ENCODE assay signal across 1 cellular context in the genomic region with DNA sequence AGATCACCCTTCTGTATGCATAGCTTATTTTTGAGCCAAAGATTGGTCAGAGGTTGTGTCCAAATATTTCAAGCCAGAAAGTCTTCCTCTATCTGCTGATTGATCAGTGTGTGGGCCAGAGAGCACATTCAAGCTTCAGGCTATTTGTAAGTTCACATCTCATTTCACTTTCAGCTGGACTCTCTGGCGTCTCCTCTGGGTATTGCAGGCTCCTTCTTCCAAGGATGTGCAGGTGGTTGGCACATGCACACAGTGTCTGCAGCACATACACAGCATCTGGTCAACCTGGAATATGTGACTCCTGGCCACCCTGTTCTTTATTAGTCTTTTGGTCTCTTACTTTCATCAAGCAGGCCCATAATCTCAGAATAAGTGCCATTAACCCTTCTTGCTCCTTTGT.
TF ChIP-seq lines count a peak whose summit lies in the region.

No MANE protein-coding gene starts in this region.

TF ChIP-seq in WTC11, 78 proteins besides CTCF, POLR2A, EP300 and RAD21 (continued from another document):
- TF ChIP-seq, protein P1, sequence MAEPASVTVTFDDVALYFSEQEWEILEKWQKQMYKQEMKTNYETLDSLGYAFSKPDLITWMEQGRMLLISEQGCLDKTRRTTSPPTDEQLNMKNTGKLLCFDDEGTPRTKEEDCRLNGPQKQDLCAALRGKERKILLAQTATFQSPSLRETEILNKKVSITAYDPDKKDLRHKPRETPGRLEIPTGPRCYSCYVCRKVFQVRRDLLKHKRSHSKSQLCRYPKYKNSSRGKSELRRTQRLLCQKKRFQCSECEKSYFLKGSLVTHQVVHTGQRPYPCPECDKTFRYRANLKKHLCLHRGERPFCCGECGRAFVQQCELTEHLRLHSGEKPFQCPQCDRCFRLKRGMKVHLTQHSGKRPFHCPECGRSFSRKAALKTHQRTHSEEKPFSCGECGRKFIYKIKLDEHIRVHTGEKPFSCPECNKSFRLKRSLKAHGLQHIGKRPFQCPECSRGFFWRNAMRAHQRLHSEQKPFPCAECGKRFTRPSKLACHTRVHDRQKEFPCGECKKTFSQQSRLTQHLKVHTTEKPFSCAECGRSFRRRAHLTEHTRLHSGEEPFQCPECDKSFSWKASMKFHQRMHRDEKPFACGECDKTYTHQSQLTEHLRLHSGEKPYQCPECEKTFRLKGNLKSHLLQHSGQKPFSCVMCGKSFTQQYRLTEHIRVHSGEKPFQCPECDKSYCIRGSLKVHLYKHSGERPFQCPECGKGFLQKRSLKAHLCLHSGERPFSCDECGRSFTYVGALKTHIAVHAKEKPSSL (CRISPR knock-in tag; conservative IDR thresholded peaks at IDR 0.05) = no peak
- TF ChIP-seq, protein P2, sequence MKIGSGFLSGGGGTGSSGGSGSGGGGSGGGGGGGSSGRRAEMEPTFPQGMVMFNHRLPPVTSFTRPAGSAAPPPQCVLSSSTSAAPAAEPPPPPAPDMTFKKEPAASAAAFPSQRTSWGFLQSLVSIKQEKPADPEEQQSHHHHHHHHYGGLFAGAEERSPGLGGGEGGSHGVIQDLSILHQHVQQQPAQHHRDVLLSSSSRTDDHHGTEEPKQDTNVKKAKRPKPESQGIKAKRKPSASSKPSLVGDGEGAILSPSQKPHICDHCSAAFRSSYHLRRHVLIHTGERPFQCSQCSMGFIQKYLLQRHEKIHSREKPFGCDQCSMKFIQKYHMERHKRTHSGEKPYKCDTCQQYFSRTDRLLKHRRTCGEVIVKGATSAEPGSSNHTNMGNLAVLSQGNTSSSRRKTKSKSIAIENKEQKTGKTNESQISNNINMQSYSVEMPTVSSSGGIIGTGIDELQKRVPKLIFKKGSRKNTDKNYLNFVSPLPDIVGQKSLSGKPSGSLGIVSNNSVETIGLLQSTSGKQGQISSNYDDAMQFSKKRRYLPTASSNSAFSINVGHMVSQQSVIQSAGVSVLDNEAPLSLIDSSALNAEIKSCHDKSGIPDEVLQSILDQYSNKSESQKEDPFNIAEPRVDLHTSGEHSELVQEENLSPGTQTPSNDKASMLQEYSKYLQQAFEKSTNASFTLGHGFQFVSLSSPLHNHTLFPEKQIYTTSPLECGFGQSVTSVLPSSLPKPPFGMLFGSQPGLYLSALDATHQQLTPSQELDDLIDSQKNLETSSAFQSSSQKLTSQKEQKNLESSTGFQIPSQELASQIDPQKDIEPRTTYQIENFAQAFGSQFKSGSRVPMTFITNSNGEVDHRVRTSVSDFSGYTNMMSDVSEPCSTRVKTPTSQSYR (CRISPR knock-in tag; IDR thresholded peaks at IDR 0.05) = no peak
- TF ChIP-seq KAT7 (CRISPR knock-in tag; IDR thresholded peaks at IDR 0.05; ENCODE audit: borderline replicate concordance) = no peak
- TF ChIP-seq, protein P3, sequence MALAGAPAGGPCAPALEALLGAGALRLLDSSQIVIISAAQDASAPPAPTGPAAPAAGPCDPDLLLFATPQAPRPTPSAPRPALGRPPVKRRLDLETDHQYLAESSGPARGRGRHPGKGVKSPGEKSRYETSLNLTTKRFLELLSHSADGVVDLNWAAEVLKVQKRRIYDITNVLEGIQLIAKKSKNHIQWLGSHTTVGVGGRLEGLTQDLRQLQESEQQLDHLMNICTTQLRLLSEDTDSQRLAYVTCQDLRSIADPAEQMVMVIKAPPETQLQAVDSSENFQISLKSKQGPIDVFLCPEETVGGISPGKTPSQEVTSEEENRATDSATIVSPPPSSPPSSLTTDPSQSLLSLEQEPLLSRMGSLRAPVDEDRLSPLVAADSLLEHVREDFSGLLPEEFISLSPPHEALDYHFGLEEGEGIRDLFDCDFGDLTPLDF (CRISPR knock-in tag; IDR thresholded peaks at IDR 0.05) = no peak
- TF ChIP-seq, protein P4, sequence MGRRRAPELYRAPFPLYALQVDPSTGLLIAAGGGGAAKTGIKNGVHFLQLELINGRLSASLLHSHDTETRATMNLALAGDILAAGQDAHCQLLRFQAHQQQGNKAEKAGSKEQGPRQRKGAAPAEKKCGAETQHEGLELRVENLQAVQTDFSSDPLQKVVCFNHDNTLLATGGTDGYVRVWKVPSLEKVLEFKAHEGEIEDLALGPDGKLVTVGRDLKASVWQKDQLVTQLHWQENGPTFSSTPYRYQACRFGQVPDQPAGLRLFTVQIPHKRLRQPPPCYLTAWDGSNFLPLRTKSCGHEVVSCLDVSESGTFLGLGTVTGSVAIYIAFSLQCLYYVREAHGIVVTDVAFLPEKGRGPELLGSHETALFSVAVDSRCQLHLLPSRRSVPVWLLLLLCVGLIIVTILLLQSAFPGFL (CRISPR knock-in tag; IDR thresholded peaks at IDR 0.05; ENCODE audit: borderline replicate concordance) = no peak
- no peak for TF ChIP-seq GTF2I (CRISPR knock-in tag; conservative IDR thresholded peaks at IDR 0.05)
- no peak for TF ChIP-seq TCF7 (CRISPR knock-in tag; IDR thresholded peaks at IDR 0.05; ENCODE audit: low read depth)
